ENCODE assay signal across 8 cellular contexts in genomic region chr1:54715493-54716298, GRCh38. TPM values are rescaled to one million over a fixed set of nuclear protein-coding genes. Genes with fewer than 3 reads are reported as not detected.
DNase-seq lines count a peak whose midpoint lies in the region; ATAC-seq and TF ChIP-seq lines count a peak whose summit lies in the region.

Gene TTC4 (plus strand): TSS chr1:54715861. CDS start chr1:54715909, 48 bp downstream.

- H3K27me3 ChIP-seq in trophoblast cell (ENCODE audit: insufficient read depth, low read length): no peaks in the 10 kb centered on the region
- no peaks in the 10 kb centered on the region for H3K27me3 ChIP-seq in tibial nerve

- WGBS in trophoblast cell (ENCODE audit: extremely low coverage, insufficient coverage, insufficient read length): no CpG with 5 or more reads among the region's 51 CpGs
- WGBS in tibial nerve, 2 donors: 0% methylated on average over 30 to 51 of the region's 51 CpGs

- H3K4me1 ChIP-seq in trophoblast cell (ENCODE audit: control insufficient read depth in 1 of 2, insufficient read depth in 2 of 2, low read length in 2 of 2) (peaks cover 4 to 5% of the 10 kb centered on the region in 2 experiments), tibial nerve (peaks cover 0 to 40% (median 10%) of the 10 kb centered on the region in 4 donors)

- intact Hi-C loops in cardiac septum (cut with DNase I): no loop called here

- peak within 1 kb of the TSS; percentile 68 for H3K9ac ChIP-seq in trophoblast cell (ENCODE audit: low read length)

- H3K4me2 ChIP-seq in trophoblast cell (ENCODE audit: low read length): peak within 1 kb of the TSS; percentile 83

- peak within 1 kb of the TSS; percentile 90 for H3K4me3 Mint-ChIP-seq in activated naive CD8-positive, alpha-beta T cell treated with anti-CD3 and anti-CD28 coated beads, Interleukin-2, amount 50 U/mL, for 24 hours

- peak within 1 kb of the TSS; percentile 53 for H3K4ac ChIP-seq in trophoblast cell (ENCODE audit: low read depth, low read length)

- H3K79me1 ChIP-seq in trophoblast cell (ENCODE audit: low read length): peaks cover 8% of the 10 kb centered on the region

- H3K36me3 ChIP-seq in trophoblast cell (ENCODE audit: control insufficient read depth in 1 of 2, insufficient read depth in 2 of 2, low read length in 2 of 2): peaks cover 3 to 8% of the 10 kb centered on the region in 2 experiments
- peaks cover 0 to 22% (median 0%) of the 10 kb centered on the region in 3 donors for H3K36me3 ChIP-seq in tibial nerve

- no peak within 1 kb of the TSS for H2BK12ac ChIP-seq in trophoblast cell (ENCODE audit: low read length)

- H4K12ac ChIP-seq in trophoblast cell (ENCODE audit: low read depth, low read length): peak within 1 kb of the TSS; percentile 84

- peaks cover 3% of the 10 kb centered on the region for H3K79me2 ChIP-seq in trophoblast cell (ENCODE audit: control insufficient read depth, insufficient read depth, low read length, poor library complexity)

- H4K91ac ChIP-seq in trophoblast cell (ENCODE audit: low read depth, low read length): peak within 1 kb of the TSS; percentile 75

- DNase-seq in NCI-H1092 treated with DMSO at 0.1 percent for 48 hours (lab: John Stamatoyannopoulos, UW) (peak; percentile 65), SW480 (ENCODE audit: low spot score) (peak; percentile 74), cardiac septum (ENCODE audit: low spot score) (peak; percentile 93), trophoblast cell (peak; percentile 65 to 88), tibial nerve (ENCODE audit: low spot score in 2 of 2) (peak; percentile 70 to 72)
- peak; percentile 84 for DNase-seq in activated naive CD8-positive, alpha-beta T cell treated with anti-CD3 and anti-CD28 coated beads, Interleukin-2, amount 50 U/mL, for 24 hours

- H2AFZ ChIP-seq in trophoblast cell (ENCODE audit: insufficient read depth, low read length, poor library complexity): peak within 1 kb of the TSS; percentile 77

- H3K36me3 Mint-ChIP-seq in activated naive CD8-positive, alpha-beta T cell treated with anti-CD3 and anti-CD28 coated beads, Interleukin-2, amount 50 U/mL, for 24 hours (ENCODE audit: low read depth): peaks cover 24% of the 10 kb centered on the region

- peak within 1 kb of the TSS; percentile 33 for H2AK5ac ChIP-seq in trophoblast cell (ENCODE audit: low read length)

- H3K4me3 ChIP-seq in trophoblast cell (ENCODE audit: low read depth, low read length) (peak within 1 kb of the TSS; percentile 91), tibial nerve (peak within 1 kb of the TSS; percentile 80 to 98 (median 88))

- H3K27me3 Mint-ChIP-seq in activated naive CD8-positive, alpha-beta T cell treated with anti-CD3 and anti-CD28 coated beads, Interleukin-2, amount 50 U/mL, for 24 hours: no peaks in the 10 kb centered on the region

- peak; percentile 97 for ATAC-seq in HG02610 (IDR thresholded peaks at IDR 0.05; ENCODE audit: unreplicated experiment)
- ATAC-seq in activated naive CD8-positive, alpha-beta T cell treated with anti-CD3 and anti-CD28 coated beads, Interleukin-2, amount 50 U/mL, for 24 hours: peak; percentile 94

- H3K9me3 ChIP-seq in trophoblast cell (ENCODE audit: insufficient read depth, low read depth, low read length): no peaks in the 10 kb centered on the region
- H3K9me3 ChIP-seq in tibial nerve: no peaks in the 10 kb centered on the region

- peak in 3 of 5 experiments; percentile 9 to 41 (median 18) for TF ChIP-seq CTCF in tibial nerve (IDR thresholded peaks at IDR 0.05)

- H3K14ac ChIP-seq in trophoblast cell (ENCODE audit: low read length): peak within 1 kb of the TSS; percentile 82

- TF ChIP-seq EP300 in tibial nerve (IDR thresholded peaks at IDR 0.05): peak; percentile 27 to 88

- peak within 1 kb of the TSS; percentile 86 for H3K18ac ChIP-seq in trophoblast cell (ENCODE audit: low read length)

- peaks cover 29% of the 10 kb centered on the region for H3K4me1 Mint-ChIP-seq in activated naive CD8-positive, alpha-beta T cell treated with anti-CD3 and anti-CD28 coated beads, Interleukin-2, amount 50 U/mL, for 24 hours

- H3K27ac Mint-ChIP-seq in activated naive CD8-positive, alpha-beta T cell treated with anti-CD3 and anti-CD28 coated beads, Interleukin-2, amount 50 U/mL, for 24 hours: peak within 1 kb of the TSS; percentile 89

- H3K9me3 Mint-ChIP-seq in activated naive CD8-positive, alpha-beta T cell treated with anti-CD3 and anti-CD28 coated beads, Interleukin-2, amount 50 U/mL, for 24 hours: no peaks in the 10 kb centered on the region

- H2BK5ac ChIP-seq in trophoblast cell (ENCODE audit: low read depth, low read length, poor library complexity): no peak within 1 kb of the TSS

- H4K8ac ChIP-seq in trophoblast cell (ENCODE audit: low read depth, low read length): peak within 1 kb of the TSS; percentile 97

- no peak within 1 kb of the TSS for H3K23ac ChIP-seq in trophoblast cell (ENCODE audit: low read length)

- TF ChIP-seq POLR2A in GM10847 (IDR thresholded peaks at IDR 0.05; ENCODE audit: extremely low read depth, insufficient read length) (peak; percentile 85), tibial nerve (IDR thresholded peaks at IDR 0.05) (peak; percentile 49 to 75)

- peak within 1 kb of the TSS; percentile 27 for H2BK120ac ChIP-seq in trophoblast cell (ENCODE audit: insufficient read depth, low read length, poor library complexity)

- H3K27ac ChIP-seq in trophoblast cell (ENCODE audit: low read depth, low read length) (peak within 1 kb of the TSS; percentile 35), tibial nerve (peak within 1 kb of the TSS; percentile 53 to 90 (median 84))

RNA-seq across cellular contexts. Expression of gene TTC4, which starts in this region (rescaled TPM):
- total RNA-seq in cardiac septum: 16.7 TPM
- polyA plus RNA-seq in trophoblast cell (2013): 14.7 and 16.5 TPM in 2 replicates
- 10 to 100 TPM; 14.6 to 29.7 (median 20.8) TPM for total RNA-seq in tibial nerve

Comparison
In these comparisons a context has a peak if more than half of its experiments do, and no peak if none do; other contexts are left out.
1. Peak in every context shown above with its lines: DNase-seq, ATAC-seq, H3K4me3 ChIP-seq and H3K27ac ChIP-seq.